8 cellular contexts compared by ENCODE assay signal in the genomic region with DNA sequence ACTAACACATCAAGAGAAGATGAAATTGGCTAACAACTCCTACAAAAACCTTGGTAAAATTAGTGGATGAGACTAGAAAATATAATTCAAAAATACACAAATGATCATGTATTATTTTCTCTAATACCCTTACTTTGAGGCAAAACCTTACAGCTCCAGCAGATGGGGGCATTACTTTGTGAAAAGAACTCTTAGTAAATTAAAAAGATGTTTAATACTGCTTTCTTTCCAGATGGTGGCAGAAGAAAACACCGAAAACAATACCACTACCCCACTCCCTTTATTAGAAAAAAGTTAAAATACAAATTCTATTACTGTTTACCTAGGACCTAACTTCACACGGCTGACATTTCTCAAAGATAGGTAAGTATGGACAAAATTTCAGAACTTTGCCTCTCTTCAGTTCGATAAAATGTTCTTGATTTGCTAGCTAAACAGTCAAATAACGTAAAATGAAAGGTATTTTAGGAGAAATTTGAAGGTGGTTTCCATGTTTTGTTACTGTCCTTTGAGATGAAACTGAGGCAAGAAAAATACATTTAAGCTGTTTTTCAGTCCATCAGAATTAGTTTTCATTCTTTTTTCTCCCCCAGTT.
DNase-seq lines count a peak whose midpoint lies in the region; ATAC-seq lines count a peak whose summit lies in the region.

No MANE protein-coding gene starts in this region.

- ATAC-seq in GM18520 (IDR thresholded peaks at IDR 0.05; ENCODE audit: unreplicated experiment) (peak; percentile 81), HG03064 (IDR thresholded peaks at IDR 0.05; ENCODE audit: low read depth, unreplicated experiment) (peak; percentile 75)

- DNase-seq in D341Med (ENCODE audit: low spot score) = peak; percentile 50
- peak; percentile 0 for DNase-seq in NCI-H524 treated with DMSO at 0.1 percent for 48 hours (lab: John Stamatoyannopoulos, UW)
- peak; percentile 2 to 44 for DNase-seq in T47D (ENCODE audit: low read depth in 1 of 2, low spot score in 1 of 2)
- DNase-seq in left kidney (ENCODE audit: low read depth, low spot score) = peak; percentile 64
- DNase-seq in KG1 (lab: John Stamatoyannopoulos, UW) = no peak
- no peak for DNase-seq in activated CD8-positive, alpha-beta memory T cell treated with anti-CD3 and anti-CD28 coated beads, Interleukin-2, amount 50 U/mL, for 48 hours

- in situ Hi-C loops in T47D (cut with HindIII; ENCODE audit: low pct_unique_long_range_greater_than_20kb, low sequenced_read_pairs) = no loop called here

Comparison
In these comparisons a context has a peak if more than half of its experiments do, and no peak if none do; other contexts are left out.
1. DNase-seq: peak in D341Med (single experiment), NCI-H524 treated with DMSO at 0.1 percent for 48 hours (single experiment), T47D (2 of 2) and left kidney (single experiment); none in KG1 (single experiment) and activated CD8-positive, alpha-beta memory T cell treated with anti-CD3 and anti-CD28 coated beads, Interleukin-2, amount 50 U/mL, for 48 hours (single experiment).